In the genomic region with DNA sequence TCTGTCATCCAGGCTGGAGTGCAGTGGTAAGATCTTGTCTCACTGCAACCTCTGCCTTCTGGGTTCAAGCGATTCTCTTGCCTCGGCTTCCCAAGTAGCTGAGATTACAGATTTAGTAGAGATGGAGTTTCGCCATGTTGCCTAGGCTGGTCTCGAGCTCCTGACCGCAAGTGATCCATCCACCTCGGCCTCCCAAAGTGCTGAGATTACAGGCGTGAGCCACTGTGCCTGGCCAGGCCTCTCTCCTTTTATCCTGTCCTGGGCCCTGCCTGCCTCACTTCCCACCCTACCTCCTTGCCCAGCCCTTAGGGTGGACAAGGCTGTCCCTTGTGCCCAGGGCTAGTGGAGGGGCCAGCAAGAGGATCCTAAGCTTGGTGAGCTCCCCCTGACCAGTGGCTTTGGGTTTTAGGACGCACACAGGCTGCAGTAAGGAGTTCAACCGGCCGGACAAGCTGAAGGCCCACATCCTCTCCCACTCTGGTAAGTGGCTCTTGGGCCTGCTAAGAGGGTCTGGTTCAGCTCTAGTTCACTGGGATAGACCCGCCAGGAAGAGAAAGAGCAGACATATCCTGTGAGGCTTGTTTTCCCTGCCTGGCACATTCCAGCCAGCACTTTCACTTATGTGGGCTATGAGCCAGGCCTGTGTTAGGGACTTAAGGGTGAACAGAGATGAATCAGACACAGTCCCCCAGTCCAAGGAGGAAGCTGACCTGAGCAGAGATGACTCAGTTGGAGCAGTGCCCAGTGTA, we compare ENCODE assay signal across 1 cellular context.
TF ChIP-seq lines count a peak whose summit lies in the region.

No MANE protein-coding gene starts in this region.

TF ChIP-seq in K562, 482 proteins besides CTCF, POLR2A, EP300 and RAD21 (continued from another document):
- no peak for TF ChIP-seq HMG20B (CRISPR knock-in tag; IDR thresholded peaks at IDR 0.05)
- TF ChIP-seq ZNF407 (IDR thresholded peaks at IDR 0.05; ENCODE audit: low read depth): no peak
- TF ChIP-seq KDM1A (IDR thresholded peaks at IDR 0.05): no peak
- no peak for TF ChIP-seq FOXA1 (IDR thresholded peaks at IDR 0.05; ENCODE audit: borderline replicate concordance)
- no peak for TF ChIP-seq ZNF583 (CRISPR knock-in tag; IDR thresholded peaks at IDR 0.05)
- no peak for TF ChIP-seq ZNF146 (CRISPR knock-in tag; IDR thresholded peaks at IDR 0.05; ENCODE audit: unreplicated experiment)
- TF ChIP-seq, protein P1, sequence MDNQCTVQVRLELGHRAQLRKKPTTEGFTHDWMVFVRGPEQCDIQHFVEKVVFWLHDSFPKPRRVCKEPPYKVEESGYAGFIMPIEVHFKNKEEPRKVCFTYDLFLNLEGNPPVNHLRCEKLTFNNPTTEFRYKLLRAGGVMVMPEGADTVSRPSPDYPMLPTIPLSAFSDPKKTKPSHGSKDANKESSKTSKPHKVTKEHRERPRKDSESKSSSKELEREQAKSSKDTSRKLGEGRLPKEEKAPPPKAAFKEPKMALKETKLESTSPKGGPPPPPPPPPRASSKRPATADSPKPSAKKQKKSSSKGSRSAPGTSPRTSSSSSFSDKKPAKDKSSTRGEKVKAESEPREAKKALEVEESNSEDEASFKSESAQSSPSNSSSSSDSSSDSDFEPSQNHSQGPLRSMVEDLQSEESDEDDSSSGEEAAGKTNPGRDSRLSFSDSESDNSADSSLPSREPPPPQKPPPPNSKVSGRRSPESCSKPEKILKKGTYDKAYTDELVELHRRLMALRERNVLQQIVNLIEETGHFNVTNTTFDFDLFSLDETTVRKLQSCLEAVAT (IDR thresholded peaks at IDR 0.05): no peak
- TF ChIP-seq, protein P2, sequence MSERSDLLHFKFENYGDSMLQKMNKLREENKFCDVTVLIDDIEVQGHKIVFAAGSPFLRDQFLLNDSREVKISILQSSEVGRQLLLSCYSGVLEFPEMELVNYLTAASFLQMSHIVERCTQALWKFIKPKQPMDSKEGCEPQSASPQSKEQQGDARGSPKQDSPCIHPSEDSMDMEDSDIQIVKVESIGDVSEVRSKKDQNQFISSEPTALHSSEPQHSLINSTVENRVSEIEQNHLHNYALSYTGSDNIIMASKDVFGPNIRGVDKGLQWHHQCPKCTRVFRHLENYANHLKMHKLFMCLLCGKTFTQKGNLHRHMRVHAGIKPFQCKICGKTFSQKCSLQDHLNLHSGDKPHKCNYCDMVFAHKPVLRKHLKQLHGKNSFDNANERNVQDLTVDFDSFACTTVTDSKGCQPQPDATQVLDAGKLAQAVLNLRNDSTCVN (CRISPR knock-in tag; IDR thresholded peaks at IDR 0.05): no peak
- no peak for TF ChIP-seq NCOA4 (IDR thresholded peaks at IDR 0.05; ENCODE audit: partially characterized antibody)
- peak; percentile 27; the same call in 1 of the 2 replicates for TF ChIP-seq ATF3 (IDR thresholded peaks at IDR 0.05)
- TF ChIP-seq ATF3 (CRISPR knock-in tag; conservative IDR thresholded peaks at IDR 0.05): no peak
- no peak for TF ChIP-seq SP2 (IDR thresholded peaks at IDR 0.05; ENCODE audit: extremely low read depth, low read depth, low read length, poor library complexity, severe bottlenecking)
- no peak for TF ChIP-seq ETV6 (IDR thresholded peaks at IDR 0.05; ENCODE audit: borderline replicate concordance in 1 of 2, low read depth in 2 of 2, low read length in 1 of 2)
- TF ChIP-seq ETV6 (CRISPR knock-in tag; IDR thresholded peaks at IDR 0.05; ENCODE audit: borderline replicate concordance): no peak
- no peak for TF ChIP-seq ZNF592 (IDR thresholded peaks at IDR 0.05)
- 0 out of 2 replicates have a peak, but pooled peaks have one; percentile 34 for TF ChIP-seq SMARCE1 (IDR thresholded peaks at IDR 0.05)
- no peak for TF ChIP-seq JUNB (CRISPR knock-in tag; conservative IDR thresholded peaks at IDR 0.05)
- TF ChIP-seq MIER1 (IDR thresholded peaks at IDR 0.05; ENCODE audit: low read depth): no peak
- no peak for TF ChIP-seq GABPB2 (CRISPR knock-in tag; conservative IDR thresholded peaks at IDR 0.05)
- TF ChIP-seq NFIC (IDR thresholded peaks at IDR 0.05): peak; percentile 71
- no peak for TF ChIP-seq PYGO2 (tag; IDR thresholded peaks at IDR 0.05)
- TF ChIP-seq XRCC3 (IDR thresholded peaks at IDR 0.05): no peak
- no peak for TF ChIP-seq ETS2 (tag; IDR thresholded peaks at IDR 0.05; ENCODE audit: borderline replicate concordance, poor library complexity, severe bottlenecking)
- no peak for TF ChIP-seq SRSF7 (optimal IDR thresholded peaks at IDR 0.05; ENCODE audit: low read depth, low read length)
